Comparison of ENCODE assay signal across 21 cellular contexts in the genomic region with DNA sequence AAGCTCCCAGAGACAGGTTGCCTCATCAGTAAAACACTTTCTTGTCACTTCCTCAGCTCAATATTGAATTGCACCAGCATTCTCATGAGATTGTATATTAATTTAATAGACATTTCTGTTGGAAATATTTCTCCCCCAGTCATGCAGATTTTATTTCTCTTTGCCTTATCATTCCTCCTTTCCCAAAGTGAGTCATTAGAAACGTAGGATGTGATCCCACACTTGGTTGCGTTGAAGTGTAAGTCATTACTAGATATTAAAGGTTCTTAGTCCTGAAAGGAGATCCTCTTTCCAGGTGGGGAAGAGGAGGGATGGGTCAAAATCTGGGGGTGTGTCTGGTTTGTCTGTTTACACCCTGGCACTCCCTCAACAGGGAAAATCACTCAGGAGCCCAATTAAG.
"Had no signal": no experiment of that assay in that cellular context is flagged by ENCODE, and none has a peak within 500 bp of the region (broad histone marks: within the 10 kb centered on the region; RNA-seq: fewer than 3 reads in every experiment).

No MANE protein-coding gene starts in this region.

- H3K27ac ChIP-seq: colonic mucosa, heart left ventricle, neural progenitor cell, parathyroid adenoma, prostate gland, spleen, testis, transverse colon had no signal

- DNase-seq: colonic mucosa; effector CD4-positive, alpha-beta T cell; endodermal cell; erythroblast; heart left ventricle; hippocampal formation; natural killer cell; retina; spleen; stimulated activated CD4-positive, alpha-beta T cell treated with anti-CD3 and anti-CD28 coated beads, Interleukin-15, amount 100 ng/mL, for 24 hours; stimulated activated CD4-positive, alpha-beta T cell treated with anti-CD3 and anti-CD28 coated beads, Interleukin-1b, Interleukin-23, amount 100 ng/mL, for 48 hours; stimulated activated CD4-positive, alpha-beta T cell treated with anti-CD3 and anti-CD28 coated beads, Interleukin-4, amount 100 ng/mL, for 24 hours; stimulated activated naive CD8-positive, alpha-beta T cell treated with anti-CD3 and anti-CD28 coated beads, Interleukin-15, amount 100 ng/mL, for 72 hours; testis; transverse colon had no signal

- ATAC-seq: heart left ventricle; left lobe of liver; natural killer cell; sciatic nerve; stimulated activated memory B cell treated with anti-CD40 and anti-IgM and Interleukin-4, amounts not matched to agents 10 μg/mL and 1 μg/mL and 100 μg/mL, for 72 hours; stimulated activated naive CD8-positive, alpha-beta T cell treated with anti-CD3 and anti-CD28 coated beads, Interleukin-15, amount 100 ng/mL, for 72 hours had no signal
